1 cellular context compared by ENCODE assay signal in the genomic region with DNA sequence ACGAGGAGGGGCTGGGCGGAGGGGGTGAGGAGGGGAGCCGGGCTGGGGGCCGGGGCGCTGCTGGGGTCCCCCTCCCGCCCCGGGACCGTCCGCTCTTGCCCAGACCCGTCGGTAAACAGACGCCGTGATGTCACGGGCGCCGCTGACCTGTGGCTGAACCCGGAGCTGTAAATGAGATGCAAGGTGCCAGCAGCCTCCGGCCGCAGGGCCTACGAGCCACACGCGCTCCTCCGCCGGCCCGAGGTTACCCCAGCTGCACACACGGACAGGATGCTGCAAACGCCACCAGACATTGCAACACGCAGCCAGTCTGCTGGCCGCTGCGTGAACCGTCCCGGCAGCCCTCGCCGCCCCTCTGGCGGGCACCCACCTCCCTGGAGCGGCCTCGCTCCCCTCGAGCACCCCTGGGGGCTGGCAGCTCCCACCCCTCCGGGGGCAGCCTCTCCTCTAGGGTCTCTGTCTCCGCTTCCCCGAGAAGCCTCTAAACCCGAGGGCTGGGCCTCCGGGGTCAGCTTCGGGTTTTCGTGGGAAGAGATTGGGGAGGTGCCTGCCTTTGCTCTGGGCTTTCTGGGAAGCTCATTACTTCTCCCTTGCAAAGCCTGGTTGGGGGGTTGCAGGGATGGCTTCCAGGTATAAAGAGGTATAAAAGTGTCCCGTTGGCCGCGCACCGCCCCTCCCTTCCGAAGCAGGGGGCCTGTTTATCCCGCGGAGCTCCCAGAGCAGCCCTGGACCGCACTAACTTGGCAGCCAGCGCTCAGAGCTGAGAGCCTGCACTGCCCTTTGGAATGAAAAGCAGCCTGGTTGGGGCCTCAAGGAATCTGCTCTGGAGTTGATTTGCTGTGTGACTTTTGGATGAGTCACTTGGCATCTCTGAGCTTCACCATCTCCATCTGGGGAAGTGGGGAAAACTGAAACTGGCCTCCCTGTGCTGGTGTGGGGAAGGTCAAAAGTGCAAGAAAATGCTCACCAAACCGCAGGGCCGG.
TF ChIP-seq lines count a peak whose summit lies in the region.

No MANE protein-coding gene starts in this region.

TF ChIP-seq in K562, 482 proteins besides CTCF, POLR2A, EP300 and RAD21 (continued from another document and continues in another):
- TF ChIP-seq, protein P1, sequence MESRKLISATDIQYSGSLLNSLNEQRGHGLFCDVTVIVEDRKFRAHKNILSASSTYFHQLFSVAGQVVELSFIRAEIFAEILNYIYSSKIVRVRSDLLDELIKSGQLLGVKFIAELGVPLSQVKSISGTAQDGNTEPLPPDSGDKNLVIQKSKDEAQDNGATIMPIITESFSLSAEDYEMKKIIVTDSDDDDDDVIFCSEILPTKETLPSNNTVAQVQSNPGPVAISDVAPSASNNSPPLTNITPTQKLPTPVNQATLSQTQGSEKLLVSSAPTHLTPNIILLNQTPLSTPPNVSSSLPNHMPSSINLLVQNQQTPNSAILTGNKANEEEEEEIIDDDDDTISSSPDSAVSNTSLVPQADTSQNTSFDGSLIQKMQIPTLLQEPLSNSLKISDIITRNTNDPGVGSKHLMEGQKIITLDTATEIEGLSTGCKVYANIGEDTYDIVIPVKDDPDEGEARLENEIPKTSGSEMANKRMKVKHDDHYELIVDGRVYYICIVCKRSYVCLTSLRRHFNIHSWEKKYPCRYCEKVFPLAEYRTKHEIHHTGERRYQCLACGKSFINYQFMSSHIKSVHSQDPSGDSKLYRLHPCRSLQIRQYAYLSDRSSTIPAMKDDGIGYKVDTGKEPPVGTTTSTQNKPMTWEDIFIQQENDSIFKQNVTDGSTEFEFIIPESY (CRISPR knock-in tag; IDR thresholded peaks at IDR 0.05), result peak; percentile 99
- TF ChIP-seq ZNF444 (CRISPR knock-in tag; IDR thresholded peaks at IDR 0.05) (no peak), ZNF395 (CRISPR knock-in tag; IDR thresholded peaks at IDR 0.05) (no peak), ZC3H4 (CRISPR knock-in tag; IDR thresholded peaks at IDR 0.05; ENCODE audit: borderline replicate concordance) (no peak), ZNF184 (CRISPR knock-in tag; IDR thresholded peaks at IDR 0.05) (no peak), HMGN3 (IDR thresholded peaks at IDR 0.05; ENCODE audit: borderline replicate concordance, extremely low read depth, insufficient read length, low read depth, low read length) (no peak), C11orf30 (IDR thresholded peaks at IDR 0.05; ENCODE audit: low read depth) (no peak), TGIF2 (CRISPR knock-in tag; IDR thresholded peaks at IDR 0.05) (0 out of 2 replicates have a peak, but pooled peaks have one; percentile 68), HDGF (IDR thresholded peaks at IDR 0.05) (no peak), ZNF431 (CRISPR knock-in tag; IDR thresholded peaks at IDR 0.05) (no peak), FOXM1 (IDR thresholded peaks at IDR 0.05; ENCODE audit: low read depth) (no peak), FOXM1 (CRISPR knock-in tag; IDR thresholded peaks at IDR 0.05; ENCODE audit: low read depth) (no peak), ZBTB5 (IDR thresholded peaks at IDR 0.05) (no peak), PPARD (CRISPR knock-in tag; IDR thresholded peaks at IDR 0.05) (no peak), CSDE1 (IDR thresholded peaks at IDR 0.05) (no peak), PCBP2 (IDR thresholded peaks at IDR 0.05; ENCODE audit: low read depth, low read length, poor library complexity, severe bottlenecking) (no peak), ZBTB1 (CRISPR knock-in tag; IDR thresholded peaks at IDR 0.05; ENCODE audit: borderline replicate concordance, low read depth) (no peak; the same call in 1 of the 2 replicates), HLTF (IDR thresholded peaks at IDR 0.05) (no peak), KDM1A (IDR thresholded peaks at IDR 0.05) (peak in 1 of 2 experiments; percentile 35; a peak in 1 of 4 replicates), POLR2G (IDR thresholded peaks at IDR 0.05; ENCODE audit: low read depth, low read length) (peak; percentile 45; the same call in 1 of the 2 replicates), IRF9 (tag; IDR thresholded peaks at IDR 0.05) (no peak), ZNF217 (CRISPR knock-in tag; IDR thresholded peaks at IDR 0.05) (no peak), HEY1 (CRISPR knock-in tag; IDR thresholded peaks at IDR 0.05; ENCODE audit: borderline replicate concordance) (no peak), CBX5 (IDR thresholded peaks at IDR 0.05; ENCODE audit: borderline replicate concordance, low read depth) (no peak), ZNF134 (CRISPR knock-in tag; conservative IDR thresholded peaks at IDR 0.05) (no peak), DPF2 (IDR thresholded peaks at IDR 0.05) (no peak), CCAR2 (IDR thresholded peaks at IDR 0.05; ENCODE audit: low read depth, low read length) (no peak), BRD4 (IDR thresholded peaks at IDR 0.05) (no peak), ZFP36 (IDR thresholded peaks at IDR 0.05; ENCODE audit: low read depth, low read length, partially characterized antibody) (peak; percentile 74), RBM25 (IDR thresholded peaks at IDR 0.05; ENCODE audit: low read depth, low read length, severe bottlenecking) (peak; percentile 77)
- TF ChIP-seq, protein P2, sequence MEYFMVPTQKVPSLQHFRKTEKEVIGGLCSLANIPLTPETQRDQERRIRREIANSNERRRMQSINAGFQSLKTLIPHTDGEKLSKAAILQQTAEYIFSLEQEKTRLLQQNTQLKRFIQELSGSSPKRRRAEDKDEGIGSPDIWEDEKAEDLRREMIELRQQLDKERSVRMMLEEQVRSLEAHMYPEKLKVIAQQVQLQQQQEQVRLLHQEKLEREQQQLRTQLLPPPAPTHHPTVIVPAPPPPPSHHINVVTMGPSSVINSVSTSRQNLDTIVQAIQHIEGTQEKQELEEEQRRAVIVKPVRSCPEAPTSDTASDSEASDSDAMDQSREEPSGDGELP (CRISPR knock-in tag; IDR thresholded peaks at IDR 0.05; ENCODE audit: borderline replicate concordance), result 0 out of 2 replicates have a peak, but pooled peaks have one; percentile 16
- TF ChIP-seq, protein P3, sequence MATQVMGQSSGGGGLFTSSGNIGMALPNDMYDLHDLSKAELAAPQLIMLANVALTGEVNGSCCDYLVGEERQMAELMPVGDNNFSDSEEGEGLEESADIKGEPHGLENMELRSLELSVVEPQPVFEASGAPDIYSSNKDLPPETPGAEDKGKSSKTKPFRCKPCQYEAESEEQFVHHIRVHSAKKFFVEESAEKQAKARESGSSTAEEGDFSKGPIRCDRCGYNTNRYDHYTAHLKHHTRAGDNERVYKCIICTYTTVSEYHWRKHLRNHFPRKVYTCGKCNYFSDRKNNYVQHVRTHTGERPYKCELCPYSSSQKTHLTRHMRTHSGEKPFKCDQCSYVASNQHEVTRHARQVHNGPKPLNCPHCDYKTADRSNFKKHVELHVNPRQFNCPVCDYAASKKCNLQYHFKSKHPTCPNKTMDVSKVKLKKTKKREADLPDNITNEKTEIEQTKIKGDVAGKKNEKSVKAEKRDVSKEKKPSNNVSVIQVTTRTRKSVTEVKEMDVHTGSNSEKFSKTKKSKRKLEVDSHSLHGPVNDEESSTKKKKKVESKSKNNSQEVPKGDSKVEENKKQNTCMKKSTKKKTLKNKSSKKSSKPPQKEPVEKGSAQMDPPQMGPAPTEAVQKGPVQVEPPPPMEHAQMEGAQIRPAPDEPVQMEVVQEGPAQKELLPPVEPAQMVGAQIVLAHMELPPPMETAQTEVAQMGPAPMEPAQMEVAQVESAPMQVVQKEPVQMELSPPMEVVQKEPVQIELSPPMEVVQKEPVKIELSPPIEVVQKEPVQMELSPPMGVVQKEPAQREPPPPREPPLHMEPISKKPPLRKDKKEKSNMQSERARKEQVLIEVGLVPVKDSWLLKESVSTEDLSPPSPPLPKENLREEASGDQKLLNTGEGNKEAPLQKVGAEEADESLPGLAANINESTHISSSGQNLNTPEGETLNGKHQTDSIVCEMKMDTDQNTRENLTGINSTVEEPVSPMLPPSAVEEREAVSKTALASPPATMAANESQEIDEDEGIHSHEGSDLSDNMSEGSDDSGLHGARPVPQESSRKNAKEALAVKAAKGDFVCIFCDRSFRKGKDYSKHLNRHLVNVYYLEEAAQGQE (CRISPR knock-in tag; IDR thresholded peaks at IDR 0.05; ENCODE audit: low read depth), result no peak
- TF ChIP-seq, protein P4, sequence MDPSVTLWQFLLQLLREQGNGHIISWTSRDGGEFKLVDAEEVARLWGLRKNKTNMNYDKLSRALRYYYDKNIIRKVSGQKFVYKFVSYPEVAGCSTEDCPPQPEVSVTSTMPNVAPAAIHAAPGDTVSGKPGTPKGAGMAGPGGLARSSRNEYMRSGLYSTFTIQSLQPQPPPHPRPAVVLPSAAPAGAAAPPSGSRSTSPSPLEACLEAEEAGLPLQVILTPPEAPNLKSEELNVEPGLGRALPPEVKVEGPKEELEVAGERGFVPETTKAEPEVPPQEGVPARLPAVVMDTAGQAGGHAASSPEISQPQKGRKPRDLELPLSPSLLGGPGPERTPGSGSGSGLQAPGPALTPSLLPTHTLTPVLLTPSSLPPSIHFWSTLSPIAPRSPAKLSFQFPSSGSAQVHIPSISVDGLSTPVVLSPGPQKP (CRISPR knock-in tag; IDR thresholded peaks at IDR 0.05), result no peak
- TF ChIP-seq, protein P5, sequence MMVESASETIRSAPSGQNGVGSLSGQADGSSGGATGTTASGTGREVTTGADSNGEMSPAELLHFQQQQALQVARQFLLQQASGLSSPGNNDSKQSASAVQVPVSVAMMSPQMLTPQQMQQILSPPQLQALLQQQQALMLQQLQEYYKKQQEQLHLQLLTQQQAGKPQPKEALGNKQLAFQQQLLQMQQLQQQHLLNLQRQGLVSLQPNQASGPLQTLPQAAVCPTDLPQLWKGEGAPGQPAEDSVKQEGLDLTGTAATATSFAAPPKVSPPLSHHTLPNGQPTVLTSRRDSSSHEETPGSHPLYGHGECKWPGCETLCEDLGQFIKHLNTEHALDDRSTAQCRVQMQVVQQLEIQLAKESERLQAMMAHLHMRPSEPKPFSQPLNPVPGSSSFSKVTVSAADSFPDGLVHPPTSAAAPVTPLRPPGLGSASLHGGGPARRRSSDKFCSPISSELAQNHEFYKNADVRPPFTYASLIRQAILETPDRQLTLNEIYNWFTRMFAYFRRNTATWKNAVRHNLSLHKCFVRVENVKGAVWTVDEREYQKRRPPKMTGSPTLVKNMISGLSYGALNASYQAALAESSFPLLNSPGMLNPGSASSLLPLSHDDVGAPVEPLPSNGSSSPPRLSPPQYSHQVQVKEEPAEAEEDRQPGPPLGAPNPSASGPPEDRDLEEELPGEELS (CRISPR knock-in tag; IDR thresholded peaks at IDR 0.05; ENCODE audit: borderline replicate concordance), result no peak
- TF ChIP-seq, protein P6, sequence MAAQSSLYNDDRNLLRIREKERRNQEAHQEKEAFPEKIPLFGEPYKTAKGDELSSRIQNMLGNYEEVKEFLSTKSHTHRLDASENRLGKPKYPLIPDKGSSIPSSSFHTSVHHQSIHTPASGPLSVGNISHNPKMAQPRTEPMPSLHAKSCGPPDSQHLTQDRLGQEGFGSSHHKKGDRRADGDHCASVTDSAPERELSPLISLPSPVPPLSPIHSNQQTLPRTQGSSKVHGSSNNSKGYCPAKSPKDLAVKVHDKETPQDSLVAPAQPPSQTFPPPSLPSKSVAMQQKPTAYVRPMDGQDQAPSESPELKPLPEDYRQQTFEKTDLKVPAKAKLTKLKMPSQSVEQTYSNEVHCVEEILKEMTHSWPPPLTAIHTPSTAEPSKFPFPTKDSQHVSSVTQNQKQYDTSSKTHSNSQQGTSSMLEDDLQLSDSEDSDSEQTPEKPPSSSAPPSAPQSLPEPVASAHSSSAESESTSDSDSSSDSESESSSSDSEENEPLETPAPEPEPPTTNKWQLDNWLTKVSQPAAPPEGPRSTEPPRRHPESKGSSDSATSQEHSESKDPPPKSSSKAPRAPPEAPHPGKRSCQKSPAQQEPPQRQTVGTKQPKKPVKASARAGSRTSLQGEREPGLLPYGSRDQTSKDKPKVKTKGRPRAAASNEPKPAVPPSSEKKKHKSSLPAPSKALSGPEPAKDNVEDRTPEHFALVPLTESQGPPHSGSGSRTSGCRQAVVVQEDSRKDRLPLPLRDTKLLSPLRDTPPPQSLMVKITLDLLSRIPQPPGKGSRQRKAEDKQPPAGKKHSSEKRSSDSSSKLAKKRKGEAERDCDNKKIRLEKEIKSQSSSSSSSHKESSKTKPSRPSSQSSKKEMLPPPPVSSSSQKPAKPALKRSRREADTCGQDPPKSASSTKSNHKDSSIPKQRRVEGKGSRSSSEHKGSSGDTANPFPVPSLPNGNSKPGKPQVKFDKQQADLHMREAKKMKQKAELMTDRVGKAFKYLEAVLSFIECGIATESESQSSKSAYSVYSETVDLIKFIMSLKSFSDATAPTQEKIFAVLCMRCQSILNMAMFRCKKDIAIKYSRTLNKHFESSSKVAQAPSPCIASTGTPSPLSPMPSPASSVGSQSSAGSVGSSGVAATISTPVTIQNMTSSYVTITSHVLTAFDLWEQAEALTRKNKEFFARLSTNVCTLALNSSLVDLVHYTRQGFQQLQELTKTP (IDR thresholded peaks at IDR 0.05; ENCODE audit: low read depth in 1 of 2, partially characterized antibody in 2 of 2), result no peak
